27 cellular contexts compared by ENCODE assay signal in the genomic region with DNA sequence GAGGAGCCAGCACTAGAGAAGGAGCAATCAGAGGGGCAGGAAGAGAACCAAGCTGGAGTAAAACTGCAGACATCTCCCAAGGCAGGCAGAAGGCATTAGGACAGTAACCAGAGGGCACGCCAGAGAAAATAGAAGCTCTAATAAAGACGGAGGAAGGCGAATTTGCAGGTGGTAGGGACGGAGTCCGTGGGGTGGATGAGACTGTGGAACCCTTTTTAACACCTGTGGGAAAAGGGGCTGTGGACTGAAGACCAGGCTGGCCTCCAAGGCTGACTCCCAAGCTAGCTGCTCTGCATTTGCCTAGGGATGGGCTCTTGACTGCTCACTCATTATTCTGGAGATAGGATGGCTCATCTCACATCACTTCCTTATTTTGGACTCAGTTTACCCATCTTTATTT. TPM values are rescaled to one million over a fixed set of nuclear protein-coding genes. Genes with fewer than 3 reads are reported as not detected.
A peak's percentile ranks its signal among the peaks of the same experiment; 100 is the strongest.
DNase-seq lines count a peak whose midpoint lies in the region; ATAC-seq and TF ChIP-seq lines count a peak whose summit lies in the region.
"Had no signal": no experiment of that assay in that cellular context is flagged by ENCODE, and none has a peak within 500 bp of the region (broad histone marks: within the 10 kb centered on the region; RNA-seq: fewer than 3 reads in every experiment).

No MANE protein-coding gene starts in this region.

- H3K36me3 ChIP-seq in ascending aorta (no peaks in the 10 kb centered on the region), tibial artery (no peaks in the 10 kb centered on the region)

- H3K27ac ChIP-seq in ascending aorta (peak overlapping the region; percentile 95 to 97), tibial artery (peak overlapping the region; percentile 94 to 95), foreskin keratinocyte (no peak overlapping the region)
- H3K27ac ChIP-seq: C4-2B, HL-60, RWPE1 had no signal

- H3K4me1 Mint-ChIP-seq in HFFc6 (ENCODE audit: low read depth) = peaks cover 29% of the 10 kb centered on the region
- peaks cover 38% of the 10 kb centered on the region for H3K4me1 Mint-ChIP-seq in nephron

- H3K27me3 Mint-ChIP-seq in HFFc6 (ENCODE audit: insufficient read depth) (peaks cover under 1% of the 10 kb centered on the region; the same call in 1 of the 2 replicates), nephron (ENCODE audit: low read depth) (peaks cover 13% of the 10 kb centered on the region)

- H3K27me3 ChIP-seq in ascending aorta = no peaks in the 10 kb centered on the region
- H3K27me3 ChIP-seq in tibial artery = no peaks in the 10 kb centered on the region
- no peaks in the 10 kb centered on the region for H3K27me3 ChIP-seq in foreskin keratinocyte

- H3K9me3 ChIP-seq in ascending aorta = no peaks in the 10 kb centered on the region
- no peaks in the 10 kb centered on the region for H3K9me3 ChIP-seq in tibial artery

- H3K9me3 Mint-ChIP-seq in HFFc6 (no peaks in the 10 kb centered on the region), nephron (no peaks in the 10 kb centered on the region)
- H3K9me3 Mint-ChIP-seq: CD8-positive, alpha-beta T cell had no signal

- H3K4me3 Mint-ChIP-seq in HFFc6 (no peak overlapping the region), nephron (peak overlapping the region; percentile 46 to 76 (median 70))
- H3K4me3 Mint-ChIP-seq: B cell; CD8-positive, alpha-beta T cell had no signal

- TF ChIP-seq CTCF in HFFc6 (IDR thresholded peaks at IDR 0.05) (no peak), ascending aorta (IDR thresholded peaks at IDR 0.05) (no peak), nephron (IDR thresholded peaks at IDR 0.05; ENCODE audit: unreplicated experiment in 3 of 3) (no peak), tibial artery (IDR thresholded peaks at IDR 0.05) (no peak), foreskin keratinocyte (conservative IDR thresholded peaks at IDR 0.05) (no peak)

- no peak for DNase-seq in HFFc6
- DNase-seq in ascending aorta (ENCODE audit: low spot score in 2 of 2) = no peak
- no peak for DNase-seq in tibial artery
- DNase-seq in stimulated activated CD4-positive, alpha-beta T cell treated with anti-CD3 and anti-CD28 coated beads, Interleukin-1b, Interleukin-23, amount 100 ng/mL, for 48 hours = no peak
- no peak for DNase-seq in COLO829 (ENCODE audit: low spot score)
- no peak for DNase-seq in foreskin keratinocyte
- DNase-seq: Calu3; CD8-positive, alpha-beta T cell; DMS79 treated with DMSO at 0.1 percent for 48 hours; GF-D8; HCEC 1CT; Karpas-422; NCI-H1092; NCI-H1417 treated with DMSO at 0.1 percent for 48 hours; NCI-H1694 treated with DMSO at 0.1 percent for 48 hours; NCI-H2081; NCI-H2171; NCI-H226; NCI-H510A; NCI-H69; SHP77 had no signal

- no peak for ATAC-seq in foreskin keratinocyte
- ATAC-seq: CD8-positive, alpha-beta T cell; Panc1 had no signal

- H3K27ac Mint-ChIP-seq in HFFc6 = peak overlapping the region; percentile 46; the same call in 1 of the 2 replicates
- peak overlapping the region in 2 of 3 experiments; percentile 60 to 65 for H3K27ac Mint-ChIP-seq in nephron
- H3K27ac Mint-ChIP-seq: B cell; CD8-positive, alpha-beta T cell had no signal

- H3K4me3 ChIP-seq in ascending aorta (no peak overlapping the region), tibial artery (no peak overlapping the region)

- peaks cover 15 to 47% of the 10 kb centered on the region in 2 donors for H3K4me1 ChIP-seq in ascending aorta
- H3K4me1 ChIP-seq in tibial artery = peaks cover 3 to 78% (median 34%) of the 10 kb centered on the region in 4 donors
- peaks cover 20% of the 10 kb centered on the region for H3K4me1 ChIP-seq in foreskin keratinocyte

- intact Hi-C loops in ascending aorta (cut with DNase I) = no loop called here
- intact Hi-C loops in tibial artery (cut with DNase I; ENCODE audit: low total_unique reads) = no loop called here

- H3K36me3 Mint-ChIP-seq in HFFc6 (ENCODE audit: low read depth) (no peaks in the 10 kb centered on the region), nephron (ENCODE audit: low read depth) (no peaks in the 10 kb centered on the region)
- H3K36me3 Mint-ChIP-seq: CD8-positive, alpha-beta T cell had no signal

RNA-seq across cellular contexts. Expression of a gene that starts 49.5 kb away (rescaled TPM):
- total RNA-seq in HFFc6 (2021; fragmentation: NEBNext Ultra II Directional; extraction: Animal tissue kit (Norgen Biotek cat#: 25700)) = 10 to 100 TPM; 23.0 to 27.1 (median 24.5) TPM
- total RNA-seq in ascending aorta = 26.8 TPM
- total RNA-seq in foreskin keratinocyte = 27.1 and 29.9 TPM in 2 replicates
- 15.2 and 17.8 TPM in 2 replicates for polyA plus RNA-seq in foreskin keratinocyte

RNA-seq across cellular contexts. Expression of a gene that starts 49.8 kb away (rescaled TPM):
- 10 to 100 TPM; 22.7 to 26.4 (median 24.2) TPM for total RNA-seq in HFFc6 (2021; fragmentation: NEBNext Ultra II Directional; extraction: Animal tissue kit (Norgen Biotek cat#: 25700))
- total RNA-seq in ascending aorta (6.1 TPM), foreskin keratinocyte (24.6 and 25.8 TPM in 2 replicates)
- 18.5 and 19.7 TPM in 2 replicates for polyA plus RNA-seq in foreskin keratinocyte

RNA-seq across cellular contexts. Expression of a gene that starts 58.3 kb away (rescaled TPM):
- total RNA-seq in HFFc6 (2021; fragmentation: NEBNext Ultra II Directional; extraction: Animal tissue kit (Norgen Biotek cat#: 25700)) = 100 to 1,000 TPM; 106 to 151 (median 128) TPM
- total RNA-seq in ascending aorta = 3.4 TPM
- 90.5 and 111 TPM in 2 replicates for total RNA-seq in foreskin keratinocyte
- polyA plus RNA-seq in foreskin keratinocyte = 169 and 190 TPM in 2 replicates

Comparison
In these comparisons a context has a peak if more than half of its experiments do, and no peak if none do; other contexts are left out.
1. RNA of a gene that starts 58.3 kb away (total RNA-seq): 106 to 151 TPM in HFFc6 and 90.5 to 111 TPM in foreskin keratinocyte; 3.4 TPM in ascending aorta (single experiment); every median in the first group is over 10 times any median in the second.